Comparison of ENCODE assay signal across 1 cellular context in the genomic region with DNA sequence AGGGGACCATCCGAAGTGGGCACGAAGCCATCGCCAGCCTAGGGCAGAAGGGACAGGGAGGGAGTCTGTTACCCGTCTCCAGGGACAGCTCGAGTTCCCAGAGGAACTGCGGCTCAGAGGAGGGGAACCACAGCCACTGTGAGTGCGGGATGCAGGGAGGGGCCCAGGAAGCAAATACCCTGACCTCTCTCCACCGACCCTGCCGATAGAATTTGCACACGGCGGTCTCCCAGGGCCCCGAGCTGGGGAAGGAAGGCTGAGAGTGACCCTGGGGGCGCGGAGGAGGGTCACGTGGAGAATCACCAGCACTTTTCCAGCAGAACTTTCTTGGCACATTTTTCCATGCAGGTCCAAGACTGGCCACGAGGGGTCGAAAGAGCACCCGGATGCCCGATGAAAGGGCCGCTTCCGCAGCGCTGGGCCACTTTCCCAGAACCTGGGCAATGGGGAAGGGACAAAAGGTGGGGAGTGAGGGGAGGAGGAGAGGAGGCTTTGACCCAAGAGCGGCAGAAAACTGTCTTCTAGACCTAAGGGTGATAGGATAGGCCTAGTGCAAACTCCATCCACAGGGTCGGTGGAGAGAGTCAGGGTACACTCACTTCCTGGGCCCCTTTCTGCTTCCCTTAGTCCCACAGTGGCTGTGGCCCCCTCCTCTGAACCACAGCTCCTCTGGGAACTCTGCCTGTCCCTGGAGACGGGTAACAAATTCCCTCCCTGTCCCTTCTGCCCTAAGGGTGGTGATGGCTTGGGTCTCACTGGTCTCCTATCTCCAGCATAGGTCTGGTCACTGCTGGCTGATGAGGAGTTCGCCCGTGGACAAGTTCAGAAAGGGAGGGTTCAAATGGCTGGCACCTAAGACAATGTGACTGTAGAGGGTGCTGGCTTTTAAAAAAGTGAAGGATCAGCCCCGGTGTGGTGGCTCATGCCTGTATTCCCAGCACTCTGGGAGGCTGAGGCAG.
TF ChIP-seq lines count a peak whose summit lies in the region.

No MANE protein-coding gene starts in this region.

TF ChIP-seq in K562, 482 proteins besides CTCF, POLR2A, EP300 and RAD21 (continued from another document and continues in another):
- TF ChIP-seq, protein P1, sequence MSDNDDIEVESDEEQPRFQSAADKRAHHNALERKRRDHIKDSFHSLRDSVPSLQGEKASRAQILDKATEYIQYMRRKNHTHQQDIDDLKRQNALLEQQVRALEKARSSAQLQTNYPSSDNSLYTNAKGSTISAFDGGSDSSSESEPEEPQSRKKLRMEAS (CRISPR knock-in tag; IDR thresholded peaks at IDR 0.05) = peak; percentile 52
- 0 out of 2 replicates have a peak, but pooled peaks have one; percentile 58 for TF ChIP-seq CC2D1A (IDR thresholded peaks at IDR 0.05)
- no peak for TF ChIP-seq FOXK2 (conservative IDR thresholded peaks at IDR 0.05 in 1 of 2, IDR thresholded peaks at IDR 0.05 in 1 of 2; ENCODE audit: low read depth in 2 of 2)
- TF ChIP-seq, protein P2, sequence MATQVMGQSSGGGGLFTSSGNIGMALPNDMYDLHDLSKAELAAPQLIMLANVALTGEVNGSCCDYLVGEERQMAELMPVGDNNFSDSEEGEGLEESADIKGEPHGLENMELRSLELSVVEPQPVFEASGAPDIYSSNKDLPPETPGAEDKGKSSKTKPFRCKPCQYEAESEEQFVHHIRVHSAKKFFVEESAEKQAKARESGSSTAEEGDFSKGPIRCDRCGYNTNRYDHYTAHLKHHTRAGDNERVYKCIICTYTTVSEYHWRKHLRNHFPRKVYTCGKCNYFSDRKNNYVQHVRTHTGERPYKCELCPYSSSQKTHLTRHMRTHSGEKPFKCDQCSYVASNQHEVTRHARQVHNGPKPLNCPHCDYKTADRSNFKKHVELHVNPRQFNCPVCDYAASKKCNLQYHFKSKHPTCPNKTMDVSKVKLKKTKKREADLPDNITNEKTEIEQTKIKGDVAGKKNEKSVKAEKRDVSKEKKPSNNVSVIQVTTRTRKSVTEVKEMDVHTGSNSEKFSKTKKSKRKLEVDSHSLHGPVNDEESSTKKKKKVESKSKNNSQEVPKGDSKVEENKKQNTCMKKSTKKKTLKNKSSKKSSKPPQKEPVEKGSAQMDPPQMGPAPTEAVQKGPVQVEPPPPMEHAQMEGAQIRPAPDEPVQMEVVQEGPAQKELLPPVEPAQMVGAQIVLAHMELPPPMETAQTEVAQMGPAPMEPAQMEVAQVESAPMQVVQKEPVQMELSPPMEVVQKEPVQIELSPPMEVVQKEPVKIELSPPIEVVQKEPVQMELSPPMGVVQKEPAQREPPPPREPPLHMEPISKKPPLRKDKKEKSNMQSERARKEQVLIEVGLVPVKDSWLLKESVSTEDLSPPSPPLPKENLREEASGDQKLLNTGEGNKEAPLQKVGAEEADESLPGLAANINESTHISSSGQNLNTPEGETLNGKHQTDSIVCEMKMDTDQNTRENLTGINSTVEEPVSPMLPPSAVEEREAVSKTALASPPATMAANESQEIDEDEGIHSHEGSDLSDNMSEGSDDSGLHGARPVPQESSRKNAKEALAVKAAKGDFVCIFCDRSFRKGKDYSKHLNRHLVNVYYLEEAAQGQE (CRISPR knock-in tag; IDR thresholded peaks at IDR 0.05; ENCODE audit: low read depth) = no peak
- no peak for TF ChIP-seq SAP30 (IDR thresholded peaks at IDR 0.05; ENCODE audit: borderline replicate concordance, insufficient read depth, low read depth, low read length, poor library complexity, severe bottlenecking)
- no peak for TF ChIP-seq ZNF57 (CRISPR knock-in tag; IDR thresholded peaks at IDR 0.05)
- TF ChIP-seq SMC3 (conservative IDR thresholded peaks at IDR 0.05; ENCODE audit: insufficient read depth, low read depth, low read length) = peak; percentile 82
- TF ChIP-seq NONO (IDR thresholded peaks at IDR 0.05; ENCODE audit: low read depth in 2 of 2, low read length in 1 of 2) = no peak
- TF ChIP-seq, protein P3, sequence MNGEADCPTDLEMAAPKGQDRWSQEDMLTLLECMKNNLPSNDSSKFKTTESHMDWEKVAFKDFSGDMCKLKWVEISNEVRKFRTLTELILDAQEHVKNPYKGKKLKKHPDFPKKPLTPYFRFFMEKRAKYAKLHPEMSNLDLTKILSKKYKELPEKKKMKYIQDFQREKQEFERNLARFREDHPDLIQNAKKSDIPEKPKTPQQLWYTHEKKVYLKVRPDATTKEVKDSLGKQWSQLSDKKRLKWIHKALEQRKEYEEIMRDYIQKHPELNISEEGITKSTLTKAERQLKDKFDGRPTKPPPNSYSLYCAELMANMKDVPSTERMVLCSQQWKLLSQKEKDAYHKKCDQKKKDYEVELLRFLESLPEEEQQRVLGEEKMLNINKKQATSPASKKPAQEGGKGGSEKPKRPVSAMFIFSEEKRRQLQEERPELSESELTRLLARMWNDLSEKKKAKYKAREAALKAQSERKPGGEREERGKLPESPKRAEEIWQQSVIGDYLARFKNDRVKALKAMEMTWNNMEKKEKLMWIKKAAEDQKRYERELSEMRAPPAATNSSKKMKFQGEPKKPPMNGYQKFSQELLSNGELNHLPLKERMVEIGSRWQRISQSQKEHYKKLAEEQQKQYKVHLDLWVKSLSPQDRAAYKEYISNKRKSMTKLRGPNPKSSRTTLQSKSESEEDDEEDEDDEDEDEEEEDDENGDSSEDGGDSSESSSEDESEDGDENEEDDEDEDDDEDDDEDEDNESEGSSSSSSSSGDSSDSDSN (IDR thresholded peaks at IDR 0.05; ENCODE audit: borderline replicate concordance in 1 of 2, low read depth in 2 of 2, low read length in 2 of 2) = no peak
- TF ChIP-seq, protein P4, sequence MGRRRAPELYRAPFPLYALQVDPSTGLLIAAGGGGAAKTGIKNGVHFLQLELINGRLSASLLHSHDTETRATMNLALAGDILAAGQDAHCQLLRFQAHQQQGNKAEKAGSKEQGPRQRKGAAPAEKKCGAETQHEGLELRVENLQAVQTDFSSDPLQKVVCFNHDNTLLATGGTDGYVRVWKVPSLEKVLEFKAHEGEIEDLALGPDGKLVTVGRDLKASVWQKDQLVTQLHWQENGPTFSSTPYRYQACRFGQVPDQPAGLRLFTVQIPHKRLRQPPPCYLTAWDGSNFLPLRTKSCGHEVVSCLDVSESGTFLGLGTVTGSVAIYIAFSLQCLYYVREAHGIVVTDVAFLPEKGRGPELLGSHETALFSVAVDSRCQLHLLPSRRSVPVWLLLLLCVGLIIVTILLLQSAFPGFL (CRISPR knock-in tag; IDR thresholded peaks at IDR 0.05) = peak; percentile 71; the same call in 1 of the 2 replicates
- no peak for TF ChIP-seq KAT2B (IDR thresholded peaks at IDR 0.05; ENCODE audit: low read depth, low read length)
- no peak for TF ChIP-seq TAL1 (IDR thresholded peaks at IDR 0.05)
- no peak for TF ChIP-seq MECOM (CRISPR knock-in tag; IDR thresholded peaks at IDR 0.05)
- TF ChIP-seq DMBX1 (CRISPR knock-in tag; IDR thresholded peaks at IDR 0.05; ENCODE audit: borderline replicate concordance) = no peak
- TF ChIP-seq MEIS2 (IDR thresholded peaks at IDR 0.05; ENCODE audit: partially characterized antibody) = no peak
- TF ChIP-seq, protein P5, sequence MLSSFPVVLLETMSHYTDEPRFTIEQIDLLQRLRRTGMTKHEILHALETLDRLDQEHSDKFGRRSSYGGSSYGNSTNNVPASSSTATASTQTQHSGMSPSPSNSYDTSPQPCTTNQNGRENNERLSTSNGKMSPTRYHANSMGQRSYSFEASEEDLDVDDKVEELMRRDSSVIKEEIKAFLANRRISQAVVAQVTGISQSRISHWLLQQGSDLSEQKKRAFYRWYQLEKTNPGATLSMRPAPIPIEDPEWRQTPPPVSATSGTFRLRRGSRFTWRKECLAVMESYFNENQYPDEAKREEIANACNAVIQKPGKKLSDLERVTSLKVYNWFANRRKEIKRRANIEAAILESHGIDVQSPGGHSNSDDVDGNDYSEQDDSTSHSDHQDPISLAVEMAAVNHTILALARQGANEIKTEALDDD (IDR thresholded peaks at IDR 0.05) = no peak
- TF ChIP-seq MAFG (tag; conservative IDR thresholded peaks at IDR 0.05) = no peak
- TF ChIP-seq ZNF165 (CRISPR knock-in tag; IDR thresholded peaks at IDR 0.05; ENCODE audit: borderline replicate concordance) = no peak
- no peak for TF ChIP-seq ATF7 (IDR thresholded peaks at IDR 0.05)
- TF ChIP-seq BCOR (IDR thresholded peaks at IDR 0.05) = peak; percentile 38; the same call in 1 of the 2 replicates
- no peak for TF ChIP-seq HDGF (IDR thresholded peaks at IDR 0.05)
- TF ChIP-seq SMAD1 (IDR thresholded peaks at IDR 0.05; ENCODE audit: low read depth, low read length, partially characterized antibody) = no peak
- 0 out of 2 replicates have a peak, but pooled peaks have one; percentile 18 for TF ChIP-seq HDAC2 (IDR thresholded peaks at IDR 0.05)
- no peak for TF ChIP-seq POU5F1 (IDR thresholded peaks at IDR 0.05; ENCODE audit: borderline replicate concordance, low read depth, low read length, partially characterized antibody)
- TF ChIP-seq CBX1 (IDR thresholded peaks at IDR 0.05; ENCODE audit: low read depth) = no peak
- no peak for TF ChIP-seq TCF3 (CRISPR knock-in tag; IDR thresholded peaks at IDR 0.05)
- TF ChIP-seq, protein P6, sequence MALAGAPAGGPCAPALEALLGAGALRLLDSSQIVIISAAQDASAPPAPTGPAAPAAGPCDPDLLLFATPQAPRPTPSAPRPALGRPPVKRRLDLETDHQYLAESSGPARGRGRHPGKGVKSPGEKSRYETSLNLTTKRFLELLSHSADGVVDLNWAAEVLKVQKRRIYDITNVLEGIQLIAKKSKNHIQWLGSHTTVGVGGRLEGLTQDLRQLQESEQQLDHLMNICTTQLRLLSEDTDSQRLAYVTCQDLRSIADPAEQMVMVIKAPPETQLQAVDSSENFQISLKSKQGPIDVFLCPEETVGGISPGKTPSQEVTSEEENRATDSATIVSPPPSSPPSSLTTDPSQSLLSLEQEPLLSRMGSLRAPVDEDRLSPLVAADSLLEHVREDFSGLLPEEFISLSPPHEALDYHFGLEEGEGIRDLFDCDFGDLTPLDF (CRISPR knock-in tag; IDR thresholded peaks at IDR 0.05) = no peak
- TF ChIP-seq MYNN (IDR thresholded peaks at IDR 0.05) = peak; percentile 1; the same call in 1 of the 2 replicates
- no peak for TF ChIP-seq MYNN (CRISPR knock-in tag; IDR thresholded peaks at IDR 0.05)
- TF ChIP-seq MAZ (CRISPR knock-in tag; conservative IDR thresholded peaks at IDR 0.05 in 1 of 2, IDR thresholded peaks at IDR 0.05 in 1 of 2) = peak; percentile 56 to 81
- TF ChIP-seq, protein P7, sequence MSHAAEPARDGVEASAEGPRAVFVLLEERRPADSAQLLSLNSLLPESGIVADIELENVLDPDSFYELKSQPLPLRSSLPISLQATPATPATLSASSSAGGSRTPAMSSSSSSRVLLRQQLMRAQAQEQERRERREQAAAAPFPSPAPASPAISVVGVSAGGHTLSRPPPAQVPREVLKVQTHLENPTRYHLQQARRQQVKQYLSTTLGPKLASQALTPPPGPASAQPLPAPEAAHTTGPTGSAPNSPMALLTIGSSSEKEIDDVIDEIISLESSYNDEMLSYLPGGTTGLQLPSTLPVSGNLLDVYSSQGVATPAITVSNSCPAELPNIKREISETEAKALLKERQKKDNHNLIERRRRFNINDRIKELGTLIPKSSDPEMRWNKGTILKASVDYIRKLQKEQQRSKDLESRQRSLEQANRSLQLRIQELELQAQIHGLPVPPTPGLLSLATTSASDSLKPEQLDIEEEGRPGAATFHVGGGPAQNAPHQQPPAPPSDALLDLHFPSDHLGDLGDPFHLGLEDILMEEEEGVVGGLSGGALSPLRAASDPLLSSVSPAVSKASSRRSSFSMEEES (CRISPR knock-in tag; IDR thresholded peaks at IDR 0.05) = peak; percentile 29
- peak; percentile 86 for TF ChIP-seq ETV1 (tag; conservative IDR thresholded peaks at IDR 0.05; ENCODE audit: low read depth)
- TF ChIP-seq NFIC (IDR thresholded peaks at IDR 0.05) = peak; percentile 71
- no peak for TF ChIP-seq NR4A1 (CRISPR knock-in tag; IDR thresholded peaks at IDR 0.05)
- 0 out of 2 replicates have a peak, but pooled peaks have one; percentile 20 for TF ChIP-seq NR4A1 (tag; IDR thresholded peaks at IDR 0.05)
- TF ChIP-seq BRD9 (IDR thresholded peaks at IDR 0.05; ENCODE audit: low read depth, partially characterized antibody) = no peak
- peak in 1 of 2 experiments; percentile 16; a peak in 1 of 4 replicates for TF ChIP-seq HDAC1 (IDR thresholded peaks at IDR 0.05)
- peak; percentile 46 for TF ChIP-seq CXXC5 (CRISPR knock-in tag; IDR thresholded peaks at IDR 0.05)
- no peak for TF ChIP-seq PRPF4 (IDR thresholded peaks at IDR 0.05; ENCODE audit: insufficient read depth, low read depth, low read length, poor library complexity, severe bottlenecking)
- TF ChIP-seq SRF (CRISPR knock-in tag; IDR thresholded peaks at IDR 0.05) = no peak
- peak in 2 of 3 experiments; percentile 9 to 36 for TF ChIP-seq YY1 (IDR thresholded peaks at IDR 0.05; ENCODE audit: borderline replicate concordance in 1 of 3, control insufficient read depth in 1 of 3, extremely low read depth in 1 of 3, insufficient read depth in 3 of 3, insufficient read length in 1 of 3, insufficient replicate concordance in 2 of 3, low read depth in 1 of 3, low read length in 2 of 3)
- peak; percentile 59; the same call in 1 of the 2 replicates for TF ChIP-seq ARID2 (IDR thresholded peaks at IDR 0.05)
- TF ChIP-seq TARDBP (IDR thresholded peaks at IDR 0.05) = 0 out of 2 replicates have a peak, but pooled peaks have one; percentile 30
- no peak for TF ChIP-seq JUNB (CRISPR knock-in tag; conservative IDR thresholded peaks at IDR 0.05)
- peak; percentile 21 for TF ChIP-seq TAF1 (IDR thresholded peaks at IDR 0.05; ENCODE audit: control insufficient read depth, extremely low read depth, insufficient read depth, low read length, severe bottlenecking)
- TF ChIP-seq BHLHE40 (IDR thresholded peaks at IDR 0.05; ENCODE audit: low read length) = peak; percentile 47
- TF ChIP-seq, protein P8, sequence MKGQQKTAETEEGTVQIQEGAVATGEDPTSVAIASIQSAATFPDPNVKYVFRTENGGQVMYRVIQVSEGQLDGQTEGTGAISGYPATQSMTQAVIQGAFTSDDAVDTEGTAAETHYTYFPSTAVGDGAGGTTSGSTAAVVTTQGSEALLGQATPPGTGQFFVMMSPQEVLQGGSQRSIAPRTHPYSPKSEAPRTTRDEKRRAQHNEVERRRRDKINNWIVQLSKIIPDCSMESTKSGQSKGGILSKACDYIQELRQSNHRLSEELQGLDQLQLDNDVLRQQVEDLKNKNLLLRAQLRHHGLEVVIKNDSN (CRISPR knock-in tag; IDR thresholded peaks at IDR 0.05) = peak; percentile 89
